ENCODE assay signal across 17 cellular contexts in genomic region chr11:19087658-19088057, GRCh38. TPM values are rescaled to one million over a fixed set of nuclear protein-coding genes. Genes with fewer than 3 reads are reported as not detected.
DNase-seq lines count a peak whose midpoint lies in the region; ATAC-seq, FAIRE-seq and TF ChIP-seq lines count a peak whose summit lies in the region.
"Had no signal": no experiment of that assay in that cellular context is flagged by ENCODE, and none has a peak within 500 bp of the region (broad histone marks: within the 10 kb centered on the region; RNA-seq: fewer than 3 reads in every experiment).

No MANE protein-coding gene starts in this region.

- no peak for TF ChIP-seq CTCF in BJ (IDR thresholded peaks at IDR 0.05; ENCODE audit: insufficient read depth, low read depth, low read length)
- no peak for TF ChIP-seq CTCF in colonic mucosa (IDR thresholded peaks at IDR 0.05)

- no peaks in the 10 kb centered on the region for H3K4me1 ChIP-seq in colonic mucosa
- no peaks in the 10 kb centered on the region for H3K4me1 ChIP-seq in small intestine (ENCODE audit: control insufficient read depth in 2 of 2, insufficient read depth in 1 of 2, low read depth in 1 of 2, low read length in 1 of 2)
- H3K4me1 ChIP-seq: thyroid gland had no signal

- FAIRE-seq in small intestine (lab: Jason Lieb, UNC) = no peak
- FAIRE-seq: GM12892 had no signal

- no peak overlapping the region for H3K9ac ChIP-seq in colonic mucosa (ENCODE audit: low read depth in 2 of 2, low read length in 2 of 2)
- H3K9ac ChIP-seq: BLaER1 treated with 17β-estradiol and CSF1 and Interleukin-3, amounts not matched to agents 10 nM and 100 nM had no signal

- H3K4me3 ChIP-seq in BJ (ENCODE audit: low read depth, low read length) = no peak overlapping the region
- no peak overlapping the region for H3K4me3 ChIP-seq in colonic mucosa
- H3K4me3 ChIP-seq in small intestine (ENCODE audit: low read depth in 1 of 2, low read length in 2 of 2) = no peak overlapping the region
- H3K4me3 ChIP-seq: BLaER1 treated with 17β-estradiol and CSF1 and Interleukin-3, amounts not matched to agents 10 nM and 100 nM; thyroid gland had no signal

- no peak for ATAC-seq in GM19328 (IDR thresholded peaks at IDR 0.05; ENCODE audit: unreplicated experiment)
- no peak for ATAC-seq in HG02642 (IDR thresholded peaks at IDR 0.05; ENCODE audit: poor library complexity, unreplicated experiment)
- ATAC-seq in GM21381 (IDR thresholded peaks at IDR 0.05; ENCODE audit: unreplicated experiment) = no peak

- intact Hi-C loops in colonic mucosa (cut with DNase I) = no loop called here

- H3K27ac ChIP-seq in colonic mucosa (no peak overlapping the region), small intestine (ENCODE audit: low read depth in 1 of 2, low read length in 1 of 2) (no peak overlapping the region)
- H3K27ac ChIP-seq: BLaER1 treated with 17β-estradiol and CSF1 and Interleukin-3, amounts not matched to agents 10 nM and 100 nM; thyroid gland had no signal

- peak; percentile 49 for DNase-seq in BJ (ENCODE audit: low read depth)
- DNase-seq in LHCN-M2 (ENCODE audit: low read depth) = peak; percentile 90
- peak; percentile 6 for DNase-seq in colonic mucosa
- DNase-seq in iris pigment epithelial cell (ENCODE audit: low read depth) = peak; percentile 72
- DNase-seq in small intestine = no peak
- DNase-seq: activated B cell treated with CpG ODN at 0.5 μM for 24 hours; activated naive CD4-positive, alpha-beta T cell treated with anti-CD3 and anti-CD28 coated beads, Interleukin-2, amount 10 ng/mL, durations not matched to agents 7 days and 5 days; DMS79 treated with DMSO at 0.1 percent for 48 hours; islet precursor cell; NCI-H1417 treated with DMSO at 0.1 percent for 48 hours; NCI-H2227 treated with DMSO at 0.1 percent for 48 hours; thyroid gland had no signal

- WGBS in small intestine, 3 donors = 78 to 82% (median 80%) methylated on average over 8 of the region's 8 CpGs

- H3K9me3 ChIP-seq in colonic mucosa (no peaks in the 10 kb centered on the region), small intestine (ENCODE audit: control insufficient read depth, low read depth) (no peaks in the 10 kb centered on the region)
- H3K9me3 ChIP-seq: thyroid gland had no signal

- POLR2A ChIA-PET in BJ (lab: Charles Lee) = no interaction called here

- no peaks in the 10 kb centered on the region for H3K36me3 ChIP-seq in BJ (ENCODE audit: control insufficient read depth, insufficient read depth, low read length)
- H3K36me3 ChIP-seq in colonic mucosa = no peaks in the 10 kb centered on the region
- H3K36me3 ChIP-seq in small intestine (ENCODE audit: control insufficient read depth in 2 of 2, insufficient read depth in 2 of 2, low read length in 2 of 2) = no peaks in the 10 kb centered on the region
- H3K36me3 ChIP-seq: BLaER1 treated with 17β-estradiol and CSF1 and Interleukin-3, amounts not matched to agents 10 nM and 100 nM; thyroid gland had no signal

- H3K27me3 ChIP-seq in BJ (ENCODE audit: control insufficient read depth, insufficient read depth, low read length) = no peaks in the 10 kb centered on the region; the same call in 1 of the 2 replicates
- H3K27me3 ChIP-seq in colonic mucosa = no peaks in the 10 kb centered on the region
- peaks cover 0 to 2% of the 10 kb centered on the region in 2 donors for H3K27me3 ChIP-seq in small intestine (ENCODE audit: control insufficient read depth in 2 of 2, insufficient read depth in 2 of 2, low read length in 2 of 2)
- H3K27me3 ChIP-seq: BLaER1 treated with 17β-estradiol and CSF1 and Interleukin-3, amounts not matched to agents 10 nM and 100 nM; thyroid gland had no signal

- CTCF ChIA-PET in BJ (lab: Yijun Ruan, JAX) = interaction anchor here (2.0 to 3.9 kb wide), 2 partner anchors 11 to 16 kb away, joined by 6 to 10 read pairs; no protein-coding TSS in a partner anchor

RNA-seq across cellular contexts. Expression of gene MRGPRX2, which starts 27.1 kb away (rescaled TPM):
- polyA plus RNA-seq in BJ (2011; rRNA removed) (not detected in 2 replicates), small intestine (under 1 TPM in 1 of 3 donors, not detected in 2; 0.01 TPM)
- polyA minus RNA-seq in BJ (2011; rRNA and poly(A)+ RNA removed) = not detected in 2 replicates
- total RNA-seq in LHCN-M2 (2014; rRNA removed) (not detected in 2 replicates), colonic mucosa (not detected)
- not detected for polyA plus RNA-seq in LHCN-M2 (2012)
- total RNA-seq: activated B cell treated with CpG ODN at 0.5 μM for 24 hours, thyroid gland had no signal

RNA-seq across cellular contexts. Expression of gene ZDHHC13, which starts 29.3 kb away (rescaled TPM):
- 9.3 and 16.7 TPM in 2 replicates for polyA plus RNA-seq in BJ (2011; rRNA removed)
- polyA minus RNA-seq in BJ (2011; rRNA and poly(A)+ RNA removed) = 9.5 and 9.8 TPM in 2 replicates
- total RNA-seq in LHCN-M2 (2014; rRNA removed) = 15.8 and 19.6 TPM in 2 replicates
- polyA plus RNA-seq in LHCN-M2 (2012) = 5.1 TPM
- 10 to 100 TPM; 30.8 to 35.0 TPM for total RNA-seq in colonic mucosa
- polyA plus RNA-seq in small intestine = 10 to 100 TPM in 2 of 3 donors, 1 to 10 TPM in 1; 5.7 to 16.9 (median 12.1) TPM
